14 cellular contexts compared by ENCODE assay signal in the genomic region with DNA sequence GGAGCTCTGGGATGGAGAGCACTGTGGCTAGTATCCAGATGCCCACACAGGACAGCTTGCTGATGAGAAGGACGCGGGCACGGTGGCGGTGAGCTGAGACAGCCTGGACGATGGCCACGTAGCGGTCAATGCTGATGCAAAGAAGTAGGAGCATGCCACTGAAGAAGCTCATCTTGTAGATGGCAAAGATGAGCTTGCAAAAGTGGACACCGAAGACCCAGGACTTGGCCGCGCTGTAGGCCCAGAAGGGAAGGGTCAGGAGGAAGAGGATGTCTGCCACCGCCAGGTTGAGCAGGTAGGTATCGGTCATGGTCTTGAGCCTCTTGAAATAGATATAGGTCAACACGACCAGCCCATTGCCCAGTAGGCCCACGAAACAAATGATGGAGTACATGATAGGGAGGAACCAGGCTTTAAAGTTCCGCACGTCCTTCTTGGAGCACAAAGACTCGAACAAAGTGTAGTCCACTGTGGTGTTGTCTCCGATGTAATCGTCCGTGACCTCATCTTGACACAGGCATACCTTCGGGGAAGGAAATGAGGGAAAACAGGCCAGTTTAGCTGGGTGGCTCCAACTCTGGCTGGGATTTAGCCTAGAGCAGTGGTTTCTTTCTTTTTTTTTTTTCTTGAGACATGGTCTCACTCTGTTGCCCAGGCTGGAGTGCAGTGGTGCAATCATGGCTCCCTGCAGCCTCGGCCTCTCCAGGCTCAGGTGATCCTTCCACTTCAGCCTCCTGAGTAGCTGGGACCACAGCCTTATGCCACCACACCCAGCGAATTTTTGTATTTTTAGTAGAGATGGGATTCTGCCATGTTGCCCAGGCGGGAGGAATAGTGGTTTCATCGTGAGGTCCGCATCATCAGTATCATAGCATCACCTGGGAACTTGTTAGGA. TPM values are rescaled to one million over a fixed set of nuclear protein-coding genes. Genes with fewer than 3 reads are reported as not detected.
DNase-seq lines count a peak whose midpoint lies in the region; ATAC-seq and TF ChIP-seq lines count a peak whose summit lies in the region.
"Had no signal": no experiment of that assay in that cellular context is flagged by ENCODE, and none has a peak within 500 bp of the region (broad histone marks: within the 10 kb centered on the region; RNA-seq: fewer than 3 reads in every experiment).

No MANE protein-coding gene starts in this region.

- DNase-seq in cardiac septum (ENCODE audit: low spot score) (peak; percentile 47), Right ventricle myocardium inferior (ENCODE audit: missing footprints) (no peak), mesenteric fat pad (ENCODE audit: low spot score) (peak; percentile 72), vagina (ENCODE audit: extremely low spot score in 2 of 2) (peak in 1 of 2 donors; percentile 84), NCI-H82 treated with DMSO at 0.1 percent for 48 hours (lab: John Stamatoyannopoulos, UW; ENCODE audit: unreplicated experiment) (no peak), NCI-H69 (lab: John Stamatoyannopoulos, UW) (no peak)
- DNase-seq in activated T-cell treated with anti-CD3 and anti-CD28 coated beads, Interleukin-2, amount 50 U/mL, for 72 hours: peak in 1 of 2 donors; percentile 0
- no peak for DNase-seq in stimulated activated CD4-positive, alpha-beta T cell treated with anti-CD3 and anti-CD28 coated beads, Interleukin-2, amount 100 ng/mL, for 24 hours
- DNase-seq: colonic mucosa; NCI-H1048; NCI-H526 treated with DMSO at 0.1 percent for 48 hours; stimulated activated CD4-positive, alpha-beta T cell treated with anti-CD3 and anti-CD28 coated beads, Interleukin-15, amount 100 ng/mL, for 24 hours had no signal

- H3K36me3 Mint-ChIP-seq in activated T-cell treated with anti-CD3 and anti-CD28 coated beads, Interleukin-2, amount 50 U/mL, for 72 hours (ENCODE audit: insufficient read depth in 2 of 2): peaks cover 20 to 56% of the 10 kb centered on the region in 2 donors

- peak overlapping the region; percentile 83 for H3K27ac Mint-ChIP-seq in activated T-cell treated with anti-CD3 and anti-CD28 coated beads, Interleukin-2, amount 50 U/mL, for 72 hours

- H3K4me1 ChIP-seq in vagina: peaks cover 95% of the 10 kb centered on the region

- H3K27me3 ChIP-seq in vagina: no peaks in the 10 kb centered on the region
- H3K27me3 ChIP-seq: colonic mucosa, suprapubic skin had no signal

- no peak for TF ChIP-seq POLR2A in vagina (IDR thresholded peaks at IDR 0.05)

- H3K9me3 ChIP-seq in vagina: no peaks in the 10 kb centered on the region
- H3K9me3 ChIP-seq: colonic mucosa, suprapubic skin had no signal

- no peaks in the 10 kb centered on the region for H3K9me3 Mint-ChIP-seq in activated T-cell treated with anti-CD3 and anti-CD28 coated beads, Interleukin-2, amount 50 U/mL, for 72 hours

- peak overlapping the region; percentile 69 to 76 for H3K4me3 Mint-ChIP-seq in activated T-cell treated with anti-CD3 and anti-CD28 coated beads, Interleukin-2, amount 50 U/mL, for 72 hours

- H3K27me3 Mint-ChIP-seq in activated T-cell treated with anti-CD3 and anti-CD28 coated beads, Interleukin-2, amount 50 U/mL, for 72 hours (ENCODE audit: low read depth): no peaks in the 10 kb centered on the region

- H3K4me1 Mint-ChIP-seq in activated T-cell treated with anti-CD3 and anti-CD28 coated beads, Interleukin-2, amount 50 U/mL, for 72 hours (ENCODE audit: low read depth): peaks cover 98% of the 10 kb centered on the region

- H3K36me3 ChIP-seq in vagina: no peaks in the 10 kb centered on the region
- H3K36me3 ChIP-seq: colonic mucosa, suprapubic skin had no signal

- intact Hi-C loops in cardiac septum (cut with DNase I): no loop called here
- intact Hi-C loops in Right ventricle myocardium inferior (cut with DNase I): loop anchor here (2.0 kb wide), 1 partner anchor 15 kb away; no protein-coding TSS in a partner anchor
- intact Hi-C loops in vagina (cut with DNase I): no loop called here

- TF ChIP-seq CTCF in vagina (IDR thresholded peaks at IDR 0.05): no peak

- peak overlapping the region; percentile 88 for H3K27ac ChIP-seq in vagina
- H3K27ac ChIP-seq: HL-60 had no signal

- no peak overlapping the region for H3K4me3 ChIP-seq in vagina
- H3K4me3 ChIP-seq: colonic mucosa, suprapubic skin had no signal

- no peak for ATAC-seq in Right ventricle myocardium inferior
- ATAC-seq in activated T-cell treated with anti-CD3 and anti-CD28 coated beads, Interleukin-2, amount 50 U/mL, for 72 hours (replicated peaks in 1 of 2): no peak

RNA-seq across cellular contexts. Expression of gene CCR7, which starts 9.7 kb away (rescaled TPM):
- total RNA-seq in cardiac septum (0.32 TPM), Right ventricle myocardium inferior (not detected), mesenteric fat pad (0.39 TPM), vagina (not detected)
- 100 to 1,000 TPM; 311 to 371 TPM for total RNA-seq in activated T-cell treated with anti-CD3 and anti-CD28 coated beads, Interleukin-2, amount 50 U/mL, for 72 hours

RNA-seq across cellular contexts. Expression of gene TNS4, which starts 54.1 kb away (rescaled TPM):
- total RNA-seq in cardiac septum: not detected
- not detected for total RNA-seq in Right ventricle myocardium inferior
- 10 to 100 TPM in 1 of 2 donors, 1 to 10 TPM in 1; 9.9 to 10.6 TPM for total RNA-seq in activated T-cell treated with anti-CD3 and anti-CD28 coated beads, Interleukin-2, amount 50 U/mL, for 72 hours
- total RNA-seq in mesenteric fat pad: 0.16 TPM
- total RNA-seq in vagina: 296 TPM

Comparison
In these comparisons a context has a peak if more than half of its experiments do, and no peak if none do; other contexts are left out.
1. DNase-seq: peak in cardiac septum (single experiment) and mesenteric fat pad (single experiment); none in Right ventricle myocardium inferior (single experiment), NCI-H82 treated with DMSO at 0.1 percent for 48 hours (single experiment), NCI-H69 (single experiment) and stimulated activated CD4-positive, alpha-beta T cell treated with anti-CD3 and anti-CD28 coated beads, Interleukin-2, amount 100 ng/mL, for 24 hours (0 of 2).
2. RNA of gene CCR7, which starts 9.7 kb away (total RNA-seq): 311 to 371 TPM in activated T-cell treated with anti-CD3 and anti-CD28 coated beads, Interleukin-2, amount 50 U/mL, for 72 hours; 0.39 TPM in mesenteric fat pad (single experiment), 0.32 TPM in cardiac septum (single experiment), not detected in vagina (single experiment) and not detected in Right ventricle myocardium inferior (single experiment); every median in the first group is over 100 times any median in the second.
3. RNA of gene TNS4, which starts 54.1 kb away (total RNA-seq): 296 TPM in vagina (single experiment); 9.9 to 10.6 TPM in activated T-cell treated with anti-CD3 and anti-CD28 coated beads, Interleukin-2, amount 50 U/mL, for 72 hours, not detected in Right ventricle myocardium inferior (single experiment), 0.16 TPM in mesenteric fat pad (single experiment) and not detected in cardiac septum (single experiment); every median in the first group is over 10 times any median in the second.